In the genomic region with DNA sequence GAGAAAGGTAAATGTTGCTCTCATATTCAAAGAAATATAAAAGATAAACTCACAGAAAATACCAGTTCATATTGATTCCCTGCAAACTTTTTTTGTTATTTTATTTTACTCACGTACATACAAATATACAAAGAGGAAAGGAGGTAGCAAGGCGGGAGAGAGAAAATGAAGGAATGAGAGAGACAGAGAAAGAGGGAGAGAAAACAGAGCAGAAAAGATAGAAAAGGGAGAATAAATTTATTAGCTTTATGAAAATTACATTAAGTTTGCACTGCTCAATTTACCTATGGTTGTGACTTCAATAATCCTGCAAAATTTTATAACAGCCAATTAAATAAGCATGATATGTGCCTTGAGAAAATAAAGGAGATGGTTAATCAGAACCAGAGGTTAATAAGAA, we compare ENCODE assay signal across 29 cellular contexts.
"Had no signal": no experiment of that assay in that cellular context is flagged by ENCODE, and none has a peak within 500 bp of the region (broad histone marks: within the 10 kb centered on the region; RNA-seq: fewer than 3 reads in every experiment).

No MANE protein-coding gene starts in this region.

- H3K4me1 ChIP-seq: colonic mucosa, foreskin keratinocyte had no signal

- H3K27ac ChIP-seq: colonic mucosa, dorsolateral prefrontal cortex, foreskin keratinocyte, gastrocnemius medialis, WERI-Rb-1 had no signal

- H3K36me3 Mint-ChIP-seq: activated CD4-positive, alpha-beta memory T cell treated with anti-CD3 and anti-CD28 coated beads for 36 hours; activated naive CD4-positive, alpha-beta T cell treated with anti-CD3 and anti-CD28 coated beads, Interleukin-2, amount 10 ng/mL, durations not matched to agents 7 days and 5 days; activated naive CD8-positive, alpha-beta T cell treated with anti-CD3 and anti-CD28 coated beads, Interleukin-2, amount 10 ng/mL, durations not matched to agents 7 days and 5 days had no signal

- H3K4me3 Mint-ChIP-seq: activated B cell treated with CpG ODN at 0.5 μM for 24 hours; activated CD4-positive, alpha-beta memory T cell treated with anti-CD3 and anti-CD28 coated beads for 36 hours; activated CD8-positive, alpha-beta T cell treated with anti-CD3 and anti-CD28 coated beads, Interleukin-2, amount 10 ng/mL, durations not matched to agents 7 days and 5 days; activated naive CD4-positive, alpha-beta T cell treated with anti-CD3 and anti-CD28 coated beads, Interleukin-2, amount 10 ng/mL, durations not matched to agents 7 days and 5 days; activated naive CD8-positive, alpha-beta T cell treated with anti-CD3 and anti-CD28 coated beads, Interleukin-2, amount 10 ng/mL, durations not matched to agents 7 days and 5 days; activated T-cell treated with anti-CD3 and anti-CD28 coated beads, Interleukin-2, amount 50 U/mL, for 24 hours; activated T-cell treated with anti-CD3 and anti-CD28 coated beads, Interleukin-2, amount 50 U/mL, for 72 hours; endodermal cell; T-helper 17 cell; T-helper 2 cell treated with Interferon-gamma antibody and Interleukin-4, amounts not matched to agents 5 μg/mL and 100 μg/mL, for 36 hours had no signal

- DNase-seq: activated B cell treated with CpG ODN at 0.5 μM for 24 hours; activated CD4-positive, alpha-beta memory T cell treated with anti-CD3 and anti-CD28 coated beads for 36 hours; activated CD4-positive, alpha-beta T cell treated with anti-CD3 and anti-CD28 coated beads for 48 hours; activated CD8-positive, alpha-beta memory T cell treated with anti-CD3 and anti-CD28 coated beads, Interleukin-2, amount 50 U/mL, for 48 hours; activated CD8-positive, alpha-beta T cell treated with anti-CD3 and anti-CD28 coated beads, Interleukin-2, amount 10 ng/mL, durations not matched to agents 7 days and 5 days; activated gamma-delta T cell; activated naive CD4-positive, alpha-beta T cell; activated naive CD4-positive, alpha-beta T cell treated with anti-CD3 and anti-CD28 coated beads, Interleukin-2, amount 10 ng/mL, durations not matched to agents 7 days and 5 days; activated naive CD8-positive, alpha-beta T cell treated with anti-CD3 and anti-CD28 coated beads, Interleukin-2, amount 10 ng/mL, durations not matched to agents 7 days and 5 days; activated T-cell treated with anti-CD3 and anti-CD28 coated beads for 4 hours; activated T-cell treated with anti-CD3 and anti-CD28 coated beads, Interleukin-2, amount 50 U/mL, for 24 hours; activated T-cell treated with anti-CD3 and anti-CD28 coated beads, Interleukin-2, amount 50 U/mL, for 72 hours; central memory CD4-positive, alpha-beta T cell; cerebellar nuclear complex; colonic mucosa; dorsolateral prefrontal cortex; effector memory CD4-positive, alpha-beta T cell; endodermal cell; foreskin keratinocyte; gastrocnemius medialis; heart right ventricle; T-helper 1 cell; T-helper 17 cell; T1000; WERI-Rb-1 had no signal

- H3K27ac Mint-ChIP-seq: activated B cell treated with CpG ODN at 0.5 μM for 24 hours; activated CD4-positive, alpha-beta memory T cell treated with anti-CD3 and anti-CD28 coated beads for 36 hours; activated CD8-positive, alpha-beta T cell treated with anti-CD3 and anti-CD28 coated beads, Interleukin-2, amount 10 ng/mL, durations not matched to agents 7 days and 5 days; activated naive CD4-positive, alpha-beta T cell treated with anti-CD3 and anti-CD28 coated beads, Interleukin-2, amount 10 ng/mL, durations not matched to agents 7 days and 5 days; activated naive CD4-positive, alpha-beta T cell treated with anti-CD3 and anti-CD28 coated beads, Interleukin-2, amount 50 U/mL, for 72 hours; activated naive CD8-positive, alpha-beta T cell treated with anti-CD3 and anti-CD28 coated beads, Interleukin-2, amount 10 ng/mL, durations not matched to agents 7 days and 5 days; activated T-cell treated with anti-CD3 and anti-CD28 coated beads, Interleukin-2, amount 50 U/mL, for 24 hours; activated T-cell treated with anti-CD3 and anti-CD28 coated beads, Interleukin-2, amount 50 U/mL, for 72 hours; endodermal cell; T-helper 17 cell; T-helper 2 cell treated with Interferon-gamma antibody and Interleukin-4, amounts not matched to agents 5 μg/mL and 100 μg/mL, for 36 hours had no signal

- H3K9me3 Mint-ChIP-seq: activated CD4-positive, alpha-beta memory T cell treated with anti-CD3 and anti-CD28 coated beads for 36 hours; activated naive CD4-positive, alpha-beta T cell treated with anti-CD3 and anti-CD28 coated beads, Interleukin-2, amount 10 ng/mL, durations not matched to agents 7 days and 5 days; T-helper 2 cell treated with Interferon-gamma antibody and Interleukin-4, amounts not matched to agents 5 μg/mL and 100 μg/mL, for 36 hours had no signal

- H3K27me3 ChIP-seq: colonic mucosa, dorsolateral prefrontal cortex, foreskin keratinocyte, gastrocnemius medialis, heart right ventricle had no signal

- H3K27me3 Mint-ChIP-seq: activated B cell treated with CpG ODN at 0.5 μM for 24 hours; activated naive CD4-positive, alpha-beta T cell treated with anti-CD3 and anti-CD28 coated beads, Interleukin-2, amount 10 ng/mL, durations not matched to agents 7 days and 5 days; activated naive CD8-positive, alpha-beta T cell treated with anti-CD3 and anti-CD28 coated beads, Interleukin-2, amount 10 ng/mL, durations not matched to agents 7 days and 5 days; activated T-cell treated with anti-CD3 and anti-CD28 coated beads, Interleukin-2, amount 50 U/mL, for 24 hours had no signal

- H3K36me3 ChIP-seq: colonic mucosa, gastrocnemius medialis, heart right ventricle, WERI-Rb-1 had no signal

- H3K4me3 ChIP-seq: colonic mucosa, dorsolateral prefrontal cortex, gastrocnemius medialis, heart right ventricle had no signal

- H3K4me1 Mint-ChIP-seq: activated B cell treated with CpG ODN at 0.5 μM for 24 hours; activated naive CD4-positive, alpha-beta T cell treated with anti-CD3 and anti-CD28 coated beads, Interleukin-2, amount 10 ng/mL, durations not matched to agents 7 days and 5 days; activated naive CD8-positive, alpha-beta T cell treated with anti-CD3 and anti-CD28 coated beads, Interleukin-2, amount 10 ng/mL, durations not matched to agents 7 days and 5 days had no signal

- ATAC-seq: activated CD4-positive, CD25-positive, alpha-beta regulatory T cell treated with anti-CD3 and anti-CD28 coated beads, Interleukin-2, amount 50 U/mL, for 24 hours; activated CD8-positive, alpha-beta T cell treated with anti-CD3 and anti-CD28 coated beads, Interleukin-2, amount 10 ng/mL, durations not matched to agents 7 days and 5 days; activated naive CD4-positive, alpha-beta T cell treated with anti-CD3 and anti-CD28 coated beads, Interleukin-2, amount 50 U/mL, for 72 hours; activated T-cell treated with anti-CD3 and anti-CD28 coated beads, Interleukin-2, amount 50 U/mL, for 72 hours; esophagus mucosa; foreskin keratinocyte; gastrocnemius medialis; T-helper 17 cell had no signal

- H3K9me3 ChIP-seq: colonic mucosa, gastrocnemius medialis had no signal
